20 cellular contexts compared by ENCODE assay signal in the genomic region with DNA sequence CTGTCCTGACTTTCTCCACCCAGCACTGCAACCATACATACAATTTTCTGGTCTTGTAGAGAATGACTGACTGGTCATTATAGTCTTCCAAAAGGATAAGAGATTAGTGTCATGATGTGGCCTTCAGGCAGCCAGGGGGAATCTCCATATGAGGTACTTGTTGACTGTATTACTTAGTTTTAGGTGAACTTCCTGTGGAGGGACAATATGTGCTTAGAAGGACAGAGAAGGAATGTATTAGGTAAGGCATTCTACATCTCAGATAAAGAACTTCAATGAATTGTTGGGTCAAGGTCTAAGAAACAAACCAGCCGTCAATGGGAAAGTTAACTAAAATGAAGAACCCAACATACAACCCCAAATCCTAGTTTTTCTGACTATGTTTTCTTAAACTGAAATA.
A peak's percentile ranks its signal among the peaks of the same experiment; 100 is the strongest.
DNase-seq lines count a peak whose midpoint lies in the region; ATAC-seq, FAIRE-seq and TF ChIP-seq lines count a peak whose summit lies in the region.
"Had no signal": no experiment of that assay in that cellular context is flagged by ENCODE, and none has a peak within 500 bp of the region (broad histone marks: within the 10 kb centered on the region; RNA-seq: fewer than 3 reads in every experiment).

No MANE protein-coding gene starts in this region.

- no peak overlapping the region for H3K4me3 Mint-ChIP-seq in chondrocyte (ENCODE audit: unreplicated experiment)

- H3K36me3 ChIP-seq in KMS-11 (ENCODE audit: insufficient read depth) (no peaks in the 10 kb centered on the region), lower lobe of right lung (no peaks in the 10 kb centered on the region), small intestine (ENCODE audit: control insufficient read depth in 2 of 2, insufficient read depth in 2 of 2, low read length in 2 of 2) (no peaks in the 10 kb centered on the region)
- H3K36me3 ChIP-seq in effector memory CD4-positive, alpha-beta T cell (ENCODE audit: control insufficient read depth, insufficient read depth, low read length): no peaks in the 10 kb centered on the region

- FAIRE-seq in small intestine (lab: Jason Lieb, UNC): no peak
- FAIRE-seq: H54, HTR-8/SVneo, K562 had no signal

- H3K9me3 ChIP-seq in lower lobe of right lung (no peaks in the 10 kb centered on the region), small intestine (ENCODE audit: control insufficient read depth, low read depth) (no peaks in the 10 kb centered on the region)
- no peaks in the 10 kb centered on the region for H3K9me3 ChIP-seq in effector memory CD4-positive, alpha-beta T cell (ENCODE audit: control insufficient read depth, low read length)

- H2AFZ ChIP-seq in KMS-11 (ENCODE audit: low read depth): no peak overlapping the region

- no peak overlapping the region for H3K4me3 ChIP-seq in KMS-11 (IDR thresholded peaks at IDR 0.05; ENCODE audit: insufficient read depth, low read depth, low read length)
- no peak overlapping the region for H3K4me3 ChIP-seq in lower lobe of right lung
- no peak overlapping the region for H3K4me3 ChIP-seq in small intestine (ENCODE audit: low read depth in 1 of 2, low read length in 2 of 2)
- no peak overlapping the region for H3K4me3 ChIP-seq in effector memory CD4-positive, alpha-beta T cell (ENCODE audit: insufficient read depth, low read depth, low read length, poor library complexity, severe bottlenecking)
- H3K4me3 ChIP-seq: K562, SK-N-MC had no signal

- peak overlapping the region; percentile 94 for H3K27ac ChIP-seq in KMS-11
- peak overlapping the region; percentile 50 for H3K27ac ChIP-seq in lower lobe of right lung
- H3K27ac ChIP-seq in small intestine (ENCODE audit: low read depth in 1 of 2, low read length in 1 of 2): peak overlapping the region; percentile 23 to 50
- H3K27ac ChIP-seq in effector memory CD4-positive, alpha-beta T cell (ENCODE audit: insufficient read depth, low read length, poor library complexity, severe bottlenecking): no peak overlapping the region
- H3K27ac ChIP-seq: SK-N-MC had no signal

- H4K20me1 ChIP-seq in KMS-11 (ENCODE audit: insufficient read depth): no peaks in the 10 kb centered on the region

- H3K9me3 Mint-ChIP-seq in chondrocyte (ENCODE audit: low read depth): peaks cover 5% of the 10 kb centered on the region
- H3K9me3 Mint-ChIP-seq: CD14-positive monocyte had no signal

- TF ChIP-seq CTCF in KMS-11 (conservative IDR thresholded peaks at IDR 0.05; ENCODE audit: low read depth, low read length) (no peak), chondrocyte (IDR thresholded peaks at IDR 0.05) (no peak), lower lobe of right lung (IDR thresholded peaks at IDR 0.05) (no peak)

- H3K27me3 ChIP-seq in KMS-11 (ENCODE audit: insufficient read depth, low read depth) (no peaks in the 10 kb centered on the region), lower lobe of right lung (ENCODE audit: low read depth) (no peaks in the 10 kb centered on the region), small intestine (ENCODE audit: control insufficient read depth in 2 of 2, insufficient read depth in 2 of 2, low read length in 2 of 2) (peaks cover 0 to 2% of the 10 kb centered on the region in 2 donors)
- H3K27me3 ChIP-seq in effector memory CD4-positive, alpha-beta T cell (replicated peaks; ENCODE audit: control insufficient read depth, insufficient read depth, low read length, poor library complexity, severe bottlenecking): no peaks in the 10 kb centered on the region

- no peaks in the 10 kb centered on the region for H3K79me2 ChIP-seq in KMS-11 (ENCODE audit: insufficient read depth, low read depth)

- H3K27me3 Mint-ChIP-seq in chondrocyte (ENCODE audit: low read depth): no peaks in the 10 kb centered on the region

- peaks cover 86% of the 10 kb centered on the region for H3K4me1 ChIP-seq in KMS-11 (ENCODE audit: low read depth, poor library complexity, severe bottlenecking)
- peaks cover 11% of the 10 kb centered on the region for H3K4me1 ChIP-seq in lower lobe of right lung
- H3K4me1 ChIP-seq in small intestine (ENCODE audit: control insufficient read depth in 2 of 2, insufficient read depth in 1 of 2, low read depth in 1 of 2, low read length in 1 of 2): peaks cover 7 to 9% of the 10 kb centered on the region in 2 donors
- peaks cover 4% of the 10 kb centered on the region for H3K4me1 ChIP-seq in effector memory CD4-positive, alpha-beta T cell (ENCODE audit: control insufficient read depth, insufficient read depth, low read length, poor library complexity, severe bottlenecking)

- H3K4me1 Mint-ChIP-seq in chondrocyte (ENCODE audit: low read depth): peaks cover 92% of the 10 kb centered on the region
- H3K4me1 Mint-ChIP-seq: CD14-positive monocyte had no signal

- ATAC-seq in lower lobe of right lung: no peak
- ATAC-seq in HG03571 (IDR thresholded peaks at IDR 0.05; ENCODE audit: unreplicated experiment): no peak
- ATAC-seq: K562, PC-3 had no signal

- no peak overlapping the region for H3K9ac ChIP-seq in KMS-11

- H3K27ac Mint-ChIP-seq in chondrocyte (ENCODE audit: unreplicated experiment): peak overlapping the region; percentile 90
- H3K27ac Mint-ChIP-seq: CD14-positive monocyte had no signal

- H3K4me2 ChIP-seq in KMS-11: peak overlapping the region; percentile 82

- intact Hi-C loops in lower lobe of right lung (cut with DNase I): no loop called here

- DNase-seq in chondrocyte (ENCODE audit: low spot score) (no peak), lower lobe of right lung (no peak), small intestine (peak; percentile 67), NCI-H82 treated with DMSO at 0.1 percent for 48 hours (lab: John Stamatoyannopoulos, UW; ENCODE audit: unreplicated experiment) (no peak)
- no peak for DNase-seq in effector memory CD4-positive, alpha-beta T cell
- DNase-seq: ACHN, COR-L47, DMS153, NCI-H146, NCI-H2081, NCI-H510A, NCI-H774, PC-3 had no signal

- WGBS in small intestine, 3 donors: 28 to 66% (median 48%) methylated on average over 1 of the region's 1 CpG

- no peaks in the 10 kb centered on the region for H3K36me3 Mint-ChIP-seq in chondrocyte (ENCODE audit: low read depth)
- H3K36me3 Mint-ChIP-seq: CD14-positive monocyte had no signal
